In the genomic region with DNA sequence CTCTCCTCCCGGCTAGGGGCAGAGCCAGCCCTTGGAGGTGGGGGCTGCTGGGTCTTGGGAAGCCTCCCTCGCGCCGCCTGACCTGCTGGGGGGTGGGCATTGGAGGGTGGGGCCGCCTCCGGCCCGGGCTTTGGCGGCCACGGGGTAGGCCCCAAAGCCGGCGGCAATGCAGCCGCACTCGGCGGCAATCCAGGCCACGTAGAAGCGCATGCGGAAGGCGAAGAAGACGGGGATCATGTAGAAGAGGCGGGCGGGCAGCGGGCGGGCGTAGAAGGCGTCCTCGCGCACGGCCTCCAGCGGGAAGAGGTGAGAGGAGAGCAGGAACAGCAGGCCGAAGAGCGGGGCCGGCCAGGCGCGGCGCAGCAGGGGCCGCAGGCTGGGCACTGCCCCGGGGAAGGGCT, we compare ENCODE assay signal across 13 cellular contexts. TPM values are rescaled to one million over a fixed set of nuclear protein-coding genes. Genes with fewer than 3 reads are reported as not detected.
A peak's percentile ranks its signal among the peaks of the same experiment; 100 is the strongest.
DNase-seq lines count a peak whose midpoint lies in the region; ATAC-seq, FAIRE-seq and TF ChIP-seq lines count a peak whose summit lies in the region.
"Had no signal": no experiment of that assay in that cellular context is flagged by ENCODE, and none has a peak within 500 bp of the region (broad histone marks: within the 10 kb centered on the region; RNA-seq: fewer than 3 reads in every experiment).

No MANE protein-coding gene starts in this region.

- no peak overlapping the region for H3K9ac ChIP-seq in HepG2 (ENCODE audit: insufficient read depth, low read depth, low read length)

- peak overlapping the region; percentile 51 for H3K27ac Mint-ChIP-seq in dendritic cell treated with granulocyte-macrophage colony-stimulating factor and Interleukin-4, amounts not matched to agents 40 ng/mL and 50 ng/mL, for 4 days

- H3K79me2 ChIP-seq in HepG2 (ENCODE audit: insufficient read depth, low read length), result no peaks in the 10 kb centered on the region

- H3K27me3 ChIP-seq in cardiac muscle cell (no peaks in the 10 kb centered on the region), heart right ventricle (no peaks in the 10 kb centered on the region), HepG2 (ENCODE audit: control insufficient read depth in 1 of 2, insufficient read depth in 2 of 2, low read length in 2 of 2) (no peaks in the 10 kb centered on the region), spleen (replicated peaks in 1 of 7) (no peaks in the 10 kb centered on the region)

- TF ChIP-seq CTCF in cardiac muscle cell (IDR thresholded peaks at IDR 0.05; ENCODE audit: low read depth, low read length) (no peak), heart right ventricle (IDR thresholded peaks at IDR 0.05) (no peak), HepG2 (CRISPR knock-in tag; IDR thresholded peaks at IDR 0.05) (no peak), spleen (IDR thresholded peaks at IDR 0.05 in 8 of 11, conservative IDR thresholded peaks at IDR 0.05 in 3 of 11) (no peak), omental fat pad (IDR thresholded peaks at IDR 0.05) (no peak)

- TF ChIP-seq EP300 in HepG2 (IDR thresholded peaks at IDR 0.05; ENCODE audit: low read depth in 2 of 2, low read length in 2 of 2) (no peak), HepG2 (CRISPR knock-in tag; IDR thresholded peaks at IDR 0.05; ENCODE audit: borderline replicate concordance) (no peak)

- no peak for TF ChIP-seq RAD21 in HepG2 (CRISPR knock-in tag; IDR thresholded peaks at IDR 0.05)

- no peak for FAIRE-seq in HepG2 (lab: Jason Lieb, UNC)
- FAIRE-seq: GM12891, GM19239 had no signal

- POLR2A ChIA-PET in HepG2 (lab: Yijun Ruan, JAX), result interaction anchor here (1.2 kb wide), 1 partner anchor 44 kb away, joined by 4 read pairs; no protein-coding TSS in a partner anchor

- ATAC-seq in heart right ventricle (no peak), HepG2 (no peak), omental fat pad (ENCODE audit: low FRiP score) (no peak), GM19397 (IDR thresholded peaks at IDR 0.05; ENCODE audit: unreplicated experiment) (no peak)

- TF ChIP-seq POLR2A in HepG2 (IDR thresholded peaks at IDR 0.05; ENCODE audit: insufficient read depth in 1 of 2, low read depth in 2 of 2, low read length in 2 of 2) (no peak), spleen (IDR thresholded peaks at IDR 0.05) (no peak)

- WGBS in heart right ventricle, 2 donors, result 96 to 98% methylated on average over 37 of the region's 37 CpGs
- 98% methylated on average over 33 of the region's 37 CpGs for WGBS in HepG2 (ENCODE audit: low lambda C conversion rate)
- WGBS in spleen, 5 donors, result 96 to 97% (median 96%) methylated on average over 30 to 37 of the region's 37 CpGs

- no peaks in the 10 kb centered on the region for H3K9me3 Mint-ChIP-seq in dendritic cell treated with granulocyte-macrophage colony-stimulating factor and Interleukin-4, amounts not matched to agents 40 ng/mL and 50 ng/mL, for 4 days

- intact Hi-C loops in heart right ventricle (cut with DNase I), result no loop called here
- intact Hi-C loops in dendritic cell treated with granulocyte-macrophage colony-stimulating factor and Interleukin-4, amounts not matched to agents 40 ng/mL and 50 ng/mL, for 4 days (cut with micrococcal nuclease), result no loop called here
- intact Hi-C loops in HepG2 (cut with micrococcal nuclease; ENCODE audit: unreplicated experiment), result no loop called here
- intact Hi-C loops in spleen (cut with DNase I; ENCODE audit: low total_unique reads), result no loop called here

- H3K4me3 Mint-ChIP-seq in dendritic cell treated with granulocyte-macrophage colony-stimulating factor and Interleukin-4, amounts not matched to agents 40 ng/mL and 50 ng/mL, for 4 days, result no peak overlapping the region

- peaks cover 4% of the 10 kb centered on the region for H3K36me3 ChIP-seq in cardiac muscle cell
- H3K36me3 ChIP-seq in heart right ventricle, result peaks cover 0 to 75% (median 0%) of the 10 kb centered on the region in 9 donors
- peaks cover 1 to 13% of the 10 kb centered on the region in 2 experiments; a peak in 3 of 5 replicates for H3K36me3 ChIP-seq in HepG2 (replicated peaks in 1 of 2; ENCODE audit: control insufficient read depth in 1 of 2, insufficient read depth in 2 of 2, low read length in 2 of 2)
- peaks cover 0 to 93% (median 18%) of the 10 kb centered on the region in 6 donors for H3K36me3 ChIP-seq in spleen

- H3K27me3 Mint-ChIP-seq in dendritic cell treated with granulocyte-macrophage colony-stimulating factor and Interleukin-4, amounts not matched to agents 40 ng/mL and 50 ng/mL, for 4 days, result no peaks in the 10 kb centered on the region

- no peaks in the 10 kb centered on the region for H3K9me3 ChIP-seq in cardiac muscle cell (ENCODE audit: low read depth)
- H3K9me3 ChIP-seq in heart right ventricle, result no peaks in the 10 kb centered on the region
- no peaks in the 10 kb centered on the region for H3K9me3 ChIP-seq in HepG2 (ENCODE audit: low read length)
- no peaks in the 10 kb centered on the region for H3K9me3 ChIP-seq in spleen

- no TSS peak for BruUV-seq in HepG2 (replicated peaks; lab: Mats Ljungman, UMichigan)

- H4K20me1 ChIP-seq in HepG2 (ENCODE audit: insufficient read depth, low read length), result peaks cover 5% of the 10 kb centered on the region; the same call in 1 of the 2 replicates

- CTCF ChIA-PET in HepG2 (lab: Yijun Ruan, JAX; ENCODE audit: low intra/inter-chr PET ratio, low total read pairs), result no interaction called here

- DNase-seq in cardiac muscle cell (ENCODE audit: low read depth in 1 of 2, low spot score in 1 of 2) (no peak), heart right ventricle (no peak), HepG2 (ENCODE audit: low spot score) (no peak), spleen (peak; percentile 64), omental fat pad (ENCODE audit: low spot score) (no peak)
- DNase-seq in activated CD4-positive, alpha-beta T cell treated with anti-CD3 and anti-CD28 coated beads for 4 hours, result no peak
- DNase-seq: SIG-M5 had no signal

- H3K36me3 Mint-ChIP-seq in dendritic cell treated with granulocyte-macrophage colony-stimulating factor and Interleukin-4, amounts not matched to agents 40 ng/mL and 50 ng/mL, for 4 days (ENCODE audit: low read depth), result peaks cover 82% of the 10 kb centered on the region

- peaks cover 31% of the 10 kb centered on the region for H3K4me1 Mint-ChIP-seq in dendritic cell treated with granulocyte-macrophage colony-stimulating factor and Interleukin-4, amounts not matched to agents 40 ng/mL and 50 ng/mL, for 4 days (ENCODE audit: low read depth)

- H3K4me2 ChIP-seq in HepG2 (ENCODE audit: low read depth, low read length), result no peak overlapping the region

- H3K4me1 ChIP-seq in cardiac muscle cell (ENCODE audit: low read depth) (no peaks in the 10 kb centered on the region), heart right ventricle (no peaks in the 10 kb centered on the region), HepG2 (ENCODE audit: insufficient read depth, low read length) (no peaks in the 10 kb centered on the region), spleen (no peaks in the 10 kb centered on the region)

- H3K4me3 ChIP-seq in cardiac muscle cell, result no peak overlapping the region
- no peak overlapping the region for H3K4me3 ChIP-seq in heart right ventricle
- no peak overlapping the region for H3K4me3 ChIP-seq in HepG2 (replicated peaks in 1 of 3; ENCODE audit: insufficient read depth in 1 of 3, low read depth in 2 of 3, low read length in 3 of 3)
- H3K4me3 ChIP-seq in spleen, result no peak overlapping the region

- H3K27ac ChIP-seq in cardiac muscle cell, result peak overlapping the region; percentile 4
- no peak overlapping the region for H3K27ac ChIP-seq in heart right ventricle
- no peak overlapping the region for H3K27ac ChIP-seq in HepG2 (ENCODE audit: extremely low read length, insufficient read depth, low read length)
- H3K27ac ChIP-seq in spleen, result no peak overlapping the region
- H3K27ac ChIP-seq: 22Rv1 had no signal

- no peak overlapping the region for H2AFZ ChIP-seq in HepG2 (ENCODE audit: low read length)

- in situ Hi-C loops in HepG2 (cut with HindIII; ENCODE audit: extremely low pct_ligation_motif_present, low pct_unique_long_range_greater_than_20kb), result no loop called here

RNA-seq across cellular contexts. Expression of gene TMC4, which starts 7.7 kb away (rescaled TPM):
- total RNA-seq in cardiac muscle cell (0.74 and 1.2 TPM in 2 replicates), heart right ventricle (1 to 10 TPM in 9 of 10 donors, under 1 TPM in 1; 0.59 to 5.5 (median 2.1) TPM), HepG2 (2016; rRNA removed; fragmentation: Illumina TruSeq; extraction: Trizol) (0.24 TPM in 1 of 2 replicates, not detected in the other), spleen (1 to 10 TPM in 3 of 7 donors, under 1 TPM in 2, not detected in 2; 0.51 to 4.0 (median 1.0) TPM), omental fat pad (1 to 10 TPM in 3 of 4 donors, not detected in 1; 1.2 to 4.1 (median 1.6) TPM)
- polyA plus RNA-seq in cardiac muscle cell (3.4 and 5.6 TPM in 2 replicates), heart right ventricle (10 to 100 TPM in 1 of 2 donors, 1 to 10 TPM in 1; 1.6 to 11.6 TPM), HepG2 (2011; rRNA removed) (0.13 and 0.35 TPM in 2 replicates), spleen (under 1 TPM; 0.12 to 0.86 (median 0.22) TPM)
- total RNA-seq in HepG2 (2016; cell fraction: cytosol; rRNA removed; fragmentation: Illumina TruSeq; extraction: Trizol; ENCODE audit: low read depth), result not detected in 2 replicates
- total RNA-seq in HepG2 (2016; cell fraction: insoluble cytoplasmic fraction; rRNA removed; fragmentation: Illumina TruSeq; extraction: Trizol), result 0.15 TPM in 1 of 2 replicates, not detected in the other
- 0.41 TPM in 1 of 2 replicates, not detected in the other for total RNA-seq in HepG2 (2016; cell fraction: membrane; rRNA removed; fragmentation: Illumina TruSeq; extraction: Trizol)
- total RNA-seq in HepG2 (2016; cell fraction: nucleus; rRNA removed; fragmentation: Illumina TruSeq; extraction: Trizol), result not detected in 2 replicates
- 0.08 and 0.15 TPM in 2 replicates for polyA plus RNA-seq in HepG2 (2011; cell fraction: cytosol; rRNA removed)
- 1.8 and 1.9 TPM in 2 replicates for polyA plus RNA-seq in HepG2 (2011; cell fraction: nucleus; rRNA removed)
- polyA plus RNA-seq in HepG2 (2012), result 0.41 and 0.86 TPM in 2 replicates
- 0.26 TPM in 1 of 2 replicates, not detected in the other for polyA plus RNA-seq in HepG2 (2016; cell fraction: cytosol; fragmentation: Illumina TruSeq; extraction: Trizol; ENCODE audit: low read depth)
- polyA plus RNA-seq in HepG2 (2016; cell fraction: insoluble cytoplasmic fraction; fragmentation: Illumina TruSeq; extraction: Trizol; ENCODE audit: low read depth), result not detected in 2 replicates
- polyA plus RNA-seq in HepG2 (2016; cell fraction: membrane; fragmentation: Illumina TruSeq; extraction: Trizol; ENCODE audit: low read depth), result 0.10 and 0.50 TPM in 2 replicates
- polyA plus RNA-seq in HepG2 (2016; cell fraction: nucleus; fragmentation: Illumina TruSeq; extraction: Trizol; ENCODE audit: insufficient read depth, low read depth), result 0.73 TPM in 1 of 2 replicates, not detected in the other
- 0.12 and 0.35 TPM in 2 replicates for polyA minus RNA-seq in HepG2 (2011; rRNA and poly(A)+ RNA removed; ENCODE audit: low replicate concordance)
- not detected in 2 replicates for polyA minus RNA-seq in HepG2 (2011; cell fraction: cytosol; rRNA and poly(A)+ RNA removed)
- polyA minus RNA-seq in HepG2 (2011; cell fraction: nucleus; rRNA and poly(A)+ RNA removed), result 0.87 TPM in 1 of 2 replicates, not detected in the other
- total RNA-seq: RPMI7951 had no signal

RNA-seq across cellular contexts. Expression of gene MBOAT7, which starts 8.7 kb away (rescaled TPM):
- total RNA-seq in cardiac muscle cell, result 131 and 134 TPM in 2 replicates
- 118 and 128 TPM in 2 replicates for polyA plus RNA-seq in cardiac muscle cell
- 10 to 100 TPM; 12.3 to 29.4 (median 15.5) TPM for total RNA-seq in heart right ventricle
- 10 to 100 TPM in 1 of 2 donors, 1 to 10 TPM in 1; 7.7 to 17.0 TPM for polyA plus RNA-seq in heart right ventricle
- 9.0 and 22.2 TPM in 2 replicates for total RNA-seq in HepG2 (2016; rRNA removed; fragmentation: Illumina TruSeq; extraction: Trizol)
- total RNA-seq in HepG2 (2016; cell fraction: cytosol; rRNA removed; fragmentation: Illumina TruSeq; extraction: Trizol; ENCODE audit: low read depth), result 6.0 and 7.0 TPM in 2 replicates
- total RNA-seq in HepG2 (2016; cell fraction: insoluble cytoplasmic fraction; rRNA removed; fragmentation: Illumina TruSeq; extraction: Trizol), result 9.8 and 24.6 TPM in 2 replicates
- total RNA-seq in HepG2 (2016; cell fraction: membrane; rRNA removed; fragmentation: Illumina TruSeq; extraction: Trizol), result 10.9 and 16.4 TPM in 2 replicates
- 22.1 and 22.7 TPM in 2 replicates for total RNA-seq in HepG2 (2016; cell fraction: nucleus; rRNA removed; fragmentation: Illumina TruSeq; extraction: Trizol)
- polyA plus RNA-seq in HepG2 (2011; rRNA removed), result 25.5 and 42.2 TPM in 2 replicates
- 14.0 and 19.6 TPM in 2 replicates for polyA plus RNA-seq in HepG2 (2011; cell fraction: cytosol; rRNA removed)
- polyA plus RNA-seq in HepG2 (2011; cell fraction: nucleus; rRNA removed), result 62.9 and 70.0 TPM in 2 replicates
- 26.2 and 43.9 TPM in 2 replicates for polyA plus RNA-seq in HepG2 (2012)
- 5.9 and 6.3 TPM in 2 replicates for polyA plus RNA-seq in HepG2 (2016; cell fraction: cytosol; fragmentation: Illumina TruSeq; extraction: Trizol; ENCODE audit: low read depth)
- 14.0 and 15.8 TPM in 2 replicates for polyA plus RNA-seq in HepG2 (2016; cell fraction: insoluble cytoplasmic fraction; fragmentation: Illumina TruSeq; extraction: Trizol; ENCODE audit: low read depth)
- 15.2 and 15.3 TPM in 2 replicates for polyA plus RNA-seq in HepG2 (2016; cell fraction: membrane; fragmentation: Illumina TruSeq; extraction: Trizol; ENCODE audit: low read depth)
- polyA plus RNA-seq in HepG2 (2016; cell fraction: nucleus; fragmentation: Illumina TruSeq; extraction: Trizol; ENCODE audit: insufficient read depth, low read depth), result 55.8 and 59.3 TPM in 2 replicates
- polyA minus RNA-seq in HepG2 (2011; rRNA and poly(A)+ RNA removed; ENCODE audit: low replicate concordance), result 43.8 and 78.6 TPM in 2 replicates
- 25.2 and 27.9 TPM in 2 replicates for polyA minus RNA-seq in HepG2 (2011; cell fraction: cytosol; rRNA and poly(A)+ RNA removed)
- polyA minus RNA-seq in HepG2 (2011; cell fraction: nucleus; rRNA and poly(A)+ RNA removed), result 11.7 and 13.1 TPM in 2 replicates
- total RNA-seq in spleen, result 100 to 1,000 TPM in 3 of 7 donors, 10 to 100 TPM in 4; 65.1 to 208 (median 85.9) TPM
- 10 to 100 TPM; 12.0 to 19.4 (median 14.7) TPM for polyA plus RNA-seq in spleen
- 10 to 100 TPM; 21.0 to 72.4 (median 32.7) TPM for total RNA-seq in omental fat pad

RNA-seq across cellular contexts. Expression of gene TSEN34, which starts 10.4 kb away (rescaled TPM):
- total RNA-seq in cardiac muscle cell (113 and 130 TPM in 2 replicates), heart right ventricle (10 to 100 TPM; 12.1 to 24.0 (median 19.3) TPM), HepG2 (2016; rRNA removed; fragmentation: Illumina TruSeq; extraction: Trizol) (64.8 and 65.4 TPM in 2 replicates), spleen (100 to 1,000 TPM in 1 of 7 donors, 10 to 100 TPM in 6; 32.2 to 109 (median 45.5) TPM), omental fat pad (10 to 100 TPM; 36.1 to 49.3 (median 40.3) TPM)
- polyA plus RNA-seq in cardiac muscle cell (114 and 129 TPM in 2 replicates), heart right ventricle (10 to 100 TPM in 1 of 2 donors, 1 to 10 TPM in 1; 5.6 to 38.0 TPM), HepG2 (2011; rRNA removed) (55.1 and 62.6 TPM in 2 replicates), spleen (10 to 100 TPM; 25.5 to 45.2 (median 37.5) TPM)
- 15.4 and 16.0 TPM in 2 replicates for total RNA-seq in HepG2 (2016; cell fraction: cytosol; rRNA removed; fragmentation: Illumina TruSeq; extraction: Trizol; ENCODE audit: low read depth)
- total RNA-seq in HepG2 (2016; cell fraction: insoluble cytoplasmic fraction; rRNA removed; fragmentation: Illumina TruSeq; extraction: Trizol), result 63.3 and 68.4 TPM in 2 replicates
- total RNA-seq in HepG2 (2016; cell fraction: membrane; rRNA removed; fragmentation: Illumina TruSeq; extraction: Trizol), result 33.2 and 37.1 TPM in 2 replicates
- total RNA-seq in HepG2 (2016; cell fraction: nucleus; rRNA removed; fragmentation: Illumina TruSeq; extraction: Trizol), result 20.1 and 23.9 TPM in 2 replicates
- 64.8 and 96.9 TPM in 2 replicates for polyA plus RNA-seq in HepG2 (2011; cell fraction: cytosol; rRNA removed)
- 39.4 and 39.7 TPM in 2 replicates for polyA plus RNA-seq in HepG2 (2011; cell fraction: nucleus; rRNA removed)
- polyA plus RNA-seq in HepG2 (2012), result 36.9 and 37.0 TPM in 2 replicates
- polyA plus RNA-seq in HepG2 (2016; cell fraction: cytosol; fragmentation: Illumina TruSeq; extraction: Trizol; ENCODE audit: low read depth), result 19.8 and 21.5 TPM in 2 replicates
- polyA plus RNA-seq in HepG2 (2016; cell fraction: insoluble cytoplasmic fraction; fragmentation: Illumina TruSeq; extraction: Trizol; ENCODE audit: low read depth), result 66.3 and 66.4 TPM in 2 replicates
- 28.2 and 30.6 TPM in 2 replicates for polyA plus RNA-seq in HepG2 (2016; cell fraction: membrane; fragmentation: Illumina TruSeq; extraction: Trizol; ENCODE audit: low read depth)
- polyA plus RNA-seq in HepG2 (2016; cell fraction: nucleus; fragmentation: Illumina TruSeq; extraction: Trizol; ENCODE audit: insufficient read depth, low read depth), result 31.1 and 43.4 TPM in 2 replicates
- polyA minus RNA-seq in HepG2 (2011; rRNA and poly(A)+ RNA removed; ENCODE audit: low replicate concordance), result 43.3 and 70.9 TPM in 2 replicates
- polyA minus RNA-seq in HepG2 (2011; cell fraction: cytosol; rRNA and poly(A)+ RNA removed), result 29.5 and 30.6 TPM in 2 replicates
- polyA minus RNA-seq in HepG2 (2011; cell fraction: nucleus; rRNA and poly(A)+ RNA removed), result 10.3 and 10.7 TPM in 2 replicates

RNA-seq across cellular contexts. Expression of gene RPS9, which starts 20.0 kb away (rescaled TPM):
- total RNA-seq in cardiac muscle cell (1,874 and 2,216 TPM in 2 replicates), heart right ventricle (100 to 1,000 TPM; 550 to 734 (median 603) TPM), HepG2 (2016; rRNA removed; fragmentation: Illumina TruSeq; extraction: Trizol) (1,411 and 1,450 TPM in 2 replicates), spleen (1,000 to 10,000 TPM; 1,182 to 2,757 (median 1,587) TPM), omental fat pad (1,000 to 10,000 TPM; 1,567 to 2,105 (median 1,838) TPM)
- polyA plus RNA-seq in cardiac muscle cell (433 and 451 TPM in 2 replicates), heart right ventricle (1,000 to 10,000 TPM; 1,335 to 2,571 TPM), HepG2 (2011; rRNA removed) (2,903 and 3,161 TPM in 2 replicates), spleen (1,000 to 10,000 TPM; 6,196 to 7,306 (median 6,994) TPM)
- 1,847 and 2,095 TPM in 2 replicates for total RNA-seq in HepG2 (2016; cell fraction: cytosol; rRNA removed; fragmentation: Illumina TruSeq; extraction: Trizol; ENCODE audit: low read depth)
- total RNA-seq in HepG2 (2016; cell fraction: insoluble cytoplasmic fraction; rRNA removed; fragmentation: Illumina TruSeq; extraction: Trizol), result 1,493 and 1,495 TPM in 2 replicates
- 2,859 and 2,975 TPM in 2 replicates for total RNA-seq in HepG2 (2016; cell fraction: membrane; rRNA removed; fragmentation: Illumina TruSeq; extraction: Trizol)
- 574 and 605 TPM in 2 replicates for total RNA-seq in HepG2 (2016; cell fraction: nucleus; rRNA removed; fragmentation: Illumina TruSeq; extraction: Trizol)
- polyA plus RNA-seq in HepG2 (2011; cell fraction: cytosol; rRNA removed), result 3,446 and 4,669 TPM in 2 replicates
- 1,154 and 1,198 TPM in 2 replicates for polyA plus RNA-seq in HepG2 (2011; cell fraction: nucleus; rRNA removed)
- polyA plus RNA-seq in HepG2 (2012), result 2,294 and 3,529 TPM in 2 replicates
- 2,882 and 3,077 TPM in 2 replicates for polyA plus RNA-seq in HepG2 (2016; cell fraction: cytosol; fragmentation: Illumina TruSeq; extraction: Trizol; ENCODE audit: low read depth)
- polyA plus RNA-seq in HepG2 (2016; cell fraction: insoluble cytoplasmic fraction; fragmentation: Illumina TruSeq; extraction: Trizol; ENCODE audit: low read depth), result 1,450 and 1,632 TPM in 2 replicates
- 3,325 and 3,445 TPM in 2 replicates for polyA plus RNA-seq in HepG2 (2016; cell fraction: membrane; fragmentation: Illumina TruSeq; extraction: Trizol; ENCODE audit: low read depth)
- polyA plus RNA-seq in HepG2 (2016; cell fraction: nucleus; fragmentation: Illumina TruSeq; extraction: Trizol; ENCODE audit: insufficient read depth, low read depth), result 1,079 and 1,215 TPM in 2 replicates
- 647 and 719 TPM in 2 replicates for polyA minus RNA-seq in HepG2 (2011; rRNA and poly(A)+ RNA removed; ENCODE audit: low replicate concordance)
- 352 and 390 TPM in 2 replicates for polyA minus RNA-seq in HepG2 (2011; cell fraction: cytosol; rRNA and poly(A)+ RNA removed)
- 215 and 249 TPM in 2 replicates for polyA minus RNA-seq in HepG2 (2011; cell fraction: nucleus; rRNA and poly(A)+ RNA removed)

RNA-seq across cellular contexts. Expression of gene LENG1, which starts 21.2 kb away (rescaled TPM):
- total RNA-seq in cardiac muscle cell (10.3 and 10.6 TPM in 2 replicates), heart right ventricle (1 to 10 TPM; 5.4 to 8.4 (median 6.9) TPM), HepG2 (2016; rRNA removed; fragmentation: Illumina TruSeq; extraction: Trizol) (3.8 and 4.0 TPM in 2 replicates), spleen (10 to 100 TPM in 2 of 7 donors, 1 to 10 TPM in 5; 7.5 to 12.1 (median 9.0) TPM), omental fat pad (10 to 100 TPM in 1 of 4 donors, 1 to 10 TPM in 3; 5.3 to 12.3 (median 7.4) TPM)
- polyA plus RNA-seq in cardiac muscle cell (10.1 and 10.8 TPM in 2 replicates), heart right ventricle (10 to 100 TPM; 14.6 to 16.9 TPM), HepG2 (2011; rRNA removed) (1.8 and 2.0 TPM in 2 replicates), spleen (10 to 100 TPM in 1 of 3 donors, 1 to 10 TPM in 2; 7.4 to 14.6 (median 9.1) TPM)
- total RNA-seq in HepG2 (2016; cell fraction: cytosol; rRNA removed; fragmentation: Illumina TruSeq; extraction: Trizol; ENCODE audit: low read depth), result 1.9 and 2.2 TPM in 2 replicates
- 4.3 and 4.8 TPM in 2 replicates for total RNA-seq in HepG2 (2016; cell fraction: insoluble cytoplasmic fraction; rRNA removed; fragmentation: Illumina TruSeq; extraction: Trizol)
- 1.6 and 1.8 TPM in 2 replicates for total RNA-seq in HepG2 (2016; cell fraction: membrane; rRNA removed; fragmentation: Illumina TruSeq; extraction: Trizol)
- 2.2 and 2.7 TPM in 2 replicates for total RNA-seq in HepG2 (2016; cell fraction: nucleus; rRNA removed; fragmentation: Illumina TruSeq; extraction: Trizol)
- polyA plus RNA-seq in HepG2 (2011; cell fraction: cytosol; rRNA removed), result 2.1 and 2.4 TPM in 2 replicates
- 1.8 and 2.0 TPM in 2 replicates for polyA plus RNA-seq in HepG2 (2011; cell fraction: nucleus; rRNA removed)
- 2.6 TPM in 2 replicates for polyA plus RNA-seq in HepG2 (2012)
- 1.6 TPM in 2 replicates for polyA plus RNA-seq in HepG2 (2016; cell fraction: cytosol; fragmentation: Illumina TruSeq; extraction: Trizol; ENCODE audit: low read depth)
- 4.4 and 4.9 TPM in 2 replicates for polyA plus RNA-seq in HepG2 (2016; cell fraction: insoluble cytoplasmic fraction; fragmentation: Illumina TruSeq; extraction: Trizol; ENCODE audit: low read depth)
- 1.0 TPM in 2 replicates for polyA plus RNA-seq in HepG2 (2016; cell fraction: membrane; fragmentation: Illumina TruSeq; extraction: Trizol; ENCODE audit: low read depth)
- 2.7 and 3.1 TPM in 2 replicates for polyA plus RNA-seq in HepG2 (2016; cell fraction: nucleus; fragmentation: Illumina TruSeq; extraction: Trizol; ENCODE audit: insufficient read depth, low read depth)
- polyA minus RNA-seq in HepG2 (2011; rRNA and poly(A)+ RNA removed; ENCODE audit: low replicate concordance), result 0.40 and 0.48 TPM in 2 replicates
- 0.79 and 1.1 TPM in 2 replicates for polyA minus RNA-seq in HepG2 (2011; cell fraction: cytosol; rRNA and poly(A)+ RNA removed)
- polyA minus RNA-seq in HepG2 (2011; cell fraction: nucleus; rRNA and poly(A)+ RNA removed), result 1.7 and 1.9 TPM in 2 replicates
